Comparison of ENCODE assay signal across 17 cellular contexts in genomic region chr1:24696033-24696755, GRCh38. TPM values are rescaled to one million over a fixed set of nuclear protein-coding genes. Genes with fewer than 3 reads are reported as not detected.
DNase-seq lines count a peak whose midpoint lies in the region; ATAC-seq, FAIRE-seq and TF ChIP-seq lines count a peak whose summit lies in the region.
"Had no signal": no experiment of that assay in that cellular context is flagged by ENCODE, and none has a peak within 500 bp of the region (broad histone marks: within the 10 kb centered on the region; RNA-seq: fewer than 3 reads in every experiment).

No MANE protein-coding gene starts in this region.

- H3K18ac ChIP-seq in trophoblast cell (ENCODE audit: low read length), result no peak overlapping the region

- H3K9me3 ChIP-seq in trophoblast cell (ENCODE audit: insufficient read depth, low read depth, low read length), result peaks cover 3% of the 10 kb centered on the region
- no peaks in the 10 kb centered on the region for H3K9me3 ChIP-seq in MG63

- no peak overlapping the region for H2BK12ac ChIP-seq in trophoblast cell (ENCODE audit: low read length)

- peaks cover 12 to 22% of the 10 kb centered on the region in 2 experiments for H3K4me1 ChIP-seq in trophoblast cell (ENCODE audit: control insufficient read depth in 1 of 2, insufficient read depth in 2 of 2, low read length in 2 of 2)

- H4K12ac ChIP-seq in trophoblast cell (ENCODE audit: low read depth, low read length), result no peak overlapping the region

- H3K14ac ChIP-seq in trophoblast cell (ENCODE audit: low read length), result no peak overlapping the region

- H3K9ac ChIP-seq in trophoblast cell (ENCODE audit: low read length), result no peak overlapping the region

- H3K4ac ChIP-seq in trophoblast cell (ENCODE audit: low read depth, low read length), result no peak overlapping the region

- H3K79me1 ChIP-seq in trophoblast cell (ENCODE audit: low read length), result peaks cover 12% of the 10 kb centered on the region

- peak overlapping the region; percentile 24 for H2AK5ac ChIP-seq in trophoblast cell (ENCODE audit: low read length)

- no peak overlapping the region for H4K91ac ChIP-seq in trophoblast cell (ENCODE audit: low read depth, low read length)

- H3K4me3 ChIP-seq in bronchial epithelial cell (ENCODE audit: low read depth, low read length), result no peak overlapping the region
- no peak overlapping the region for H3K4me3 ChIP-seq in trophoblast cell (ENCODE audit: low read depth, low read length)
- no peak overlapping the region for H3K4me3 ChIP-seq in MG63
- H3K4me3 ChIP-seq: coronary artery, skin epidermis had no signal

- H3K36me3 ChIP-seq in bronchial epithelial cell (ENCODE audit: control insufficient read depth, insufficient read depth, low read length), result no peaks in the 10 kb centered on the region
- H3K36me3 ChIP-seq in trophoblast cell (ENCODE audit: control insufficient read depth in 1 of 2, insufficient read depth in 2 of 2, low read length in 2 of 2), result no peaks in the 10 kb centered on the region
- no peaks in the 10 kb centered on the region for H3K36me3 ChIP-seq in MG63

- ATAC-seq in GM19467 (IDR thresholded peaks at IDR 0.05; ENCODE audit: unreplicated experiment), result no peak
- ATAC-seq: activated naive CD4-positive, alpha-beta T cell treated with anti-CD3 and anti-CD28 coated beads, Interleukin-2, amount 50 U/mL, for 72 hours had no signal

- no peak overlapping the region for H3K27ac ChIP-seq in trophoblast cell (ENCODE audit: low read depth, low read length)

- H3K27me3 ChIP-seq in bronchial epithelial cell (ENCODE audit: control insufficient read depth, insufficient read depth, low read length) (no peaks in the 10 kb centered on the region), trophoblast cell (ENCODE audit: insufficient read depth, low read length) (no peaks in the 10 kb centered on the region), MG63 (no peaks in the 10 kb centered on the region)

- no peak overlapping the region for H3K4me2 ChIP-seq in trophoblast cell (ENCODE audit: low read length)

- WGBS in trophoblast cell (ENCODE audit: extremely low coverage, insufficient coverage, insufficient read length), result no CpG with 5 or more reads among the region's 5 CpGs

- peak; percentile 7 for FAIRE-seq in bronchial epithelial cell (lab: Jason Lieb, UNC)

- no peak overlapping the region for H2AFZ ChIP-seq in trophoblast cell (ENCODE audit: insufficient read depth, low read length, poor library complexity)

- no peak overlapping the region for H2BK120ac ChIP-seq in trophoblast cell (ENCODE audit: insufficient read depth, low read length, poor library complexity)

- TF ChIP-seq CTCF in bronchial epithelial cell (IDR thresholded peaks at IDR 0.05; ENCODE audit: insufficient read depth, low read length, severe bottlenecking), result no peak

- H3K79me2 ChIP-seq in trophoblast cell (ENCODE audit: control insufficient read depth, insufficient read depth, low read length, poor library complexity), result no peaks in the 10 kb centered on the region

- no peak overlapping the region for H2BK5ac ChIP-seq in trophoblast cell (ENCODE audit: low read depth, low read length, poor library complexity)

- no peak overlapping the region for H3K23ac ChIP-seq in trophoblast cell (ENCODE audit: low read length)

- no peak overlapping the region for H4K8ac ChIP-seq in trophoblast cell (ENCODE audit: low read depth, low read length)

- DNase-seq in DMS 273 treated with DMSO at 0.1 percent for 48 hours (lab: John Stamatoyannopoulos, UW) (peak; percentile 11), NCI-H2107 treated with DMSO at 0.1 percent for 48 hours (lab: John Stamatoyannopoulos, UW; ENCODE audit: unreplicated experiment) (peak; percentile 76), bronchial epithelial cell (ENCODE audit: low read depth) (no peak), trophoblast cell (no peak), MG63 (no peak), NCI-H2196 (lab: John Stamatoyannopoulos, UW; ENCODE audit: unreplicated experiment) (no peak)
- DNase-seq: activated CD4-positive, CD25-positive, alpha-beta regulatory T cell treated with anti-CD3 and anti-CD28 coated beads, Interleukin-2, amount 50 U/mL, for 72 hours; activated CD8-positive, alpha-beta memory T cell treated with anti-CD3 and anti-CD28 coated beads for 24 hours; AML-193; NCI-H1694 treated with DMSO at 0.1 percent for 48 hours; NCI-H510A; SIG-M5; stimulated activated CD4-positive, alpha-beta T cell treated with anti-CD3 and anti-CD28 coated beads, Interleukin-4, amount 100 ng/mL, for 4 hours had no signal

RNA-seq across cellular contexts. Expression of gene CLIC4, which starts 49.1 kb away (rescaled TPM):
- 120 and 141 TPM in 2 replicates for total RNA-seq in bronchial epithelial cell
- 204 and 206 TPM in 2 replicates for polyA plus RNA-seq in trophoblast cell (2013)
- total RNA-seq in MG63 (2014; rRNA removed; shearing (Covaris generic); ENCODE audit: low replicate concordance), result 348 and 588 TPM in 2 replicates

RNA-seq across cellular contexts. Expression of gene SRRM1, which starts 53.1 kb away (rescaled TPM):
- 18.4 and 20.6 TPM in 2 replicates for total RNA-seq in bronchial epithelial cell
- 231 and 235 TPM in 2 replicates for polyA plus RNA-seq in trophoblast cell (2013)
- 18.1 and 22.6 TPM in 2 replicates for total RNA-seq in MG63 (2014; rRNA removed; shearing (Covaris generic); ENCODE audit: low replicate concordance)

Comparison
In these comparisons a context has a peak if more than half of its experiments do, and no peak if none do; other contexts are left out.
1. DNase-seq: peak in DMS 273 treated with DMSO at 0.1 percent for 48 hours (single experiment) and NCI-H2107 treated with DMSO at 0.1 percent for 48 hours (single experiment); none in bronchial epithelial cell (single experiment), trophoblast cell (0 of 2), MG63 (single experiment) and NCI-H2196 (single experiment).